Comparison of ENCODE assay signal across 13 cellular contexts in the genomic region with DNA sequence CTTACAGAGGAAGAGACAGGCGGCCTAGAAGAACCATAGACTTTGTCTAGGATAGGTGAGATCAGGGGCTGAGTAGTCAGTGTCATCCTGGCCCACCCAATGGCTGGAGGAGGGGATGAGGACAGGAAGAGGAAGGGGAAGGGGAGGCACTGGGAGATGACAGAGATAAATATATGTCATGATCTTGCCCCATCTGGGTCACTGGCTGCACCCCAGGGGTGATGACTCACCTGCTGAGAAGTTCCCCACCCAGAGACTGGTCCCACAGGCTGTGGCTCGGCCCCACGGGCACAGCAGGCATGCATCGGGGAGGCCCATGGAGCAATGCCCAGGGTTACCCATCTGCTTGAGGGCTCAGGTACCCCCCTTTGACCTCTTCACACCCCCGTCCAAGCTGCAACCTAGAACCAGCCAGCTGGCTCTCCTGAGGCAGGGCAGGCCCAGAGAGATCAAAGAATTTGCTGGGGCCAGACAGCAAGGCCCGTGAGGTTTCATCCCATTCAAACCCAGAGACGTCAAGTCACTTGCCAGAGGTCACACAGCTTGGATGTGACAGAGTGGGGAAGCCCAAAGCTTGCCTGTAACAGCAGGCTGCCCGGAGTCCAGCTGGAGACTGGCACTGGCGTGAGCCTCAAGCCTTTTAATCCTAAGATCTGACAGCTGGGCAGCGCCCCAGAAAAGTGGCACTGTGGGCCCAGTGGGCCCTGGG. TPM values are rescaled to one million over a fixed set of nuclear protein-coding genes. Genes with fewer than 3 reads are reported as not detected.
DNase-seq lines count a peak whose midpoint lies in the region; ATAC-seq and TF ChIP-seq lines count a peak whose summit lies in the region.
"Had no signal": no experiment of that assay in that cellular context is flagged by ENCODE, and none has a peak within 500 bp of the region (broad histone marks: within the 10 kb centered on the region; RNA-seq: fewer than 3 reads in every experiment).

No MANE protein-coding gene starts in this region.

- H3K9me3 ChIP-seq in PC-9 (ENCODE audit: insufficient read depth, low read depth) (no peaks in the 10 kb centered on the region), MM.1S (replicated peaks; ENCODE audit: insufficient read depth, low read length) (no peaks in the 10 kb centered on the region), body of pancreas (no peaks in the 10 kb centered on the region)
- H3K9me3 ChIP-seq: thoracic aorta had no signal

- BruUV-seq in PC-9 (replicated peaks; lab: Mats Ljungman, UMichigan), result no TSS peak

- no peaks in the 10 kb centered on the region for H3K27me3 ChIP-seq in PC-9 (ENCODE audit: insufficient read depth, low read depth)
- peaks cover 90% of the 10 kb centered on the region for H3K27me3 ChIP-seq in MM.1S (replicated peaks; ENCODE audit: insufficient read depth, low read length)
- H3K27me3 ChIP-seq in body of pancreas, result no peaks in the 10 kb centered on the region

- H3K9me2 ChIP-seq in PC-9 (ENCODE audit: insufficient read depth), result no peaks in the 10 kb centered on the region
- H3K9me2 ChIP-seq in MM.1S (replicated peaks; ENCODE audit: insufficient read depth, low read length), result no peaks in the 10 kb centered on the region

- CTCF ChIA-PET in PC-9 (lab: Charles Lee), result no interaction called here

- intact Hi-C loops in PC-9 (cut with micrococcal nuclease; ENCODE audit: unreplicated experiment) (loop anchor here (5.0 kb wide), 1 partner anchor 34 kb away; a partner anchor contains a TSS), body of pancreas (cut with DNase I) (no loop called here)

- POLR2A ChIA-PET in PC-9 (lab: Charles Lee; ENCODE audit: unreplicated experiment), result no interaction called here

- 68 to 78% methylated on average over 4 to 10 of the region's 10 CpGs for WGBS in body of pancreas, 2 donors

- H3F3A ChIP-seq in PC-9 (ENCODE audit: insufficient read depth, low read depth) (peaks cover 6% of the 10 kb centered on the region; the same call in 1 of the 2 replicates), MM.1S (ENCODE audit: insufficient read depth, low read length) (no peaks in the 10 kb centered on the region)

- peak; percentile 54 for DNase-seq in A172 (ENCODE audit: low spot score)
- DNase-seq in GM03348 (ENCODE audit: low spot score), result peak; percentile 77
- peak; percentile 52 to 63 for DNase-seq in PC-9
- peak; percentile 18 for DNase-seq in fibroblast of mammary gland (ENCODE audit: low read depth)
- no peak for DNase-seq in NCI-H345 (lab: John Stamatoyannopoulos, UW)
- no peak for DNase-seq in MM.1S
- no peak for DNase-seq in body of pancreas
- DNase-seq: activated T-cell treated with anti-CD3 and anti-CD28 coated beads, Interleukin-2, amount 50 U/mL, for 1 hour; SW 1271 had no signal

- H3K36me3 ChIP-seq in PC-9 (ENCODE audit: low read depth) (no peaks in the 10 kb centered on the region), MM.1S (replicated peaks; ENCODE audit: insufficient read depth, low read length) (no peaks in the 10 kb centered on the region), body of pancreas (replicated peaks in 1 of 2; ENCODE audit: insufficient read depth in 1 of 2, low read depth in 2 of 2) (no peaks in the 10 kb centered on the region)
- H3K36me3 ChIP-seq: thoracic aorta had no signal

- H2AFZ ChIP-seq in PC-9 (no peak overlapping the region), MM.1S (ENCODE audit: low read length) (no peak overlapping the region)
- H2AFZ ChIP-seq: hepatocyte had no signal

- peak overlapping the region; percentile 31 for H3K4me2 ChIP-seq in PC-9
- H3K4me2 ChIP-seq in MM.1S (ENCODE audit: low read depth, low read length), result no peak overlapping the region
- H3K4me2 ChIP-seq: hepatocyte had no signal

- H3K27ac ChIP-seq in PC-9 (no peak overlapping the region), MM.1S (ENCODE audit: low read length) (no peak overlapping the region), body of pancreas (no peak overlapping the region)
- H3K27ac ChIP-seq: hepatocyte, thoracic aorta had no signal

- H3K79me2 ChIP-seq in PC-9 (ENCODE audit: low read depth) (no peaks in the 10 kb centered on the region), MM.1S (ENCODE audit: low read length) (no peaks in the 10 kb centered on the region)
- H3K79me2 ChIP-seq: hepatocyte had no signal

- ATAC-seq in GM18502 (IDR thresholded peaks at IDR 0.05; ENCODE audit: poor library complexity, unreplicated experiment), result no peak
- no peak for ATAC-seq in body of pancreas
- ATAC-seq: left lobe of liver had no signal

- TF ChIP-seq CTCF in PC-9 (conservative IDR thresholded peaks at IDR 0.05) (no peak), fibroblast of mammary gland (conservative IDR thresholded peaks at IDR 0.05; ENCODE audit: control insufficient read depth, insufficient read depth, low read depth, low read length) (no peak), MM.1S (IDR thresholded peaks at IDR 0.05; ENCODE audit: low read length) (no peak), body of pancreas (IDR thresholded peaks at IDR 0.05) (no peak)

- H3K4me1 ChIP-seq in PC-9 (replicated peaks; ENCODE audit: insufficient read depth) (peaks cover 23% of the 10 kb centered on the region), MM.1S (ENCODE audit: low read length) (no peaks in the 10 kb centered on the region), body of pancreas (peaks cover 20% of the 10 kb centered on the region)

- H4K20me1 ChIP-seq in PC-9 (ENCODE audit: insufficient read depth), result no peaks in the 10 kb centered on the region
- no peaks in the 10 kb centered on the region for H4K20me1 ChIP-seq in MM.1S (ENCODE audit: insufficient read depth, low read length)

- H3K4me3 ChIP-seq in PC-9 (no peak overlapping the region), fibroblast of mammary gland (ENCODE audit: control insufficient read depth, low read depth, low read length) (no peak overlapping the region), MM.1S (ENCODE audit: low read length) (no peak overlapping the region), body of pancreas (no peak overlapping the region)
- H3K4me3 ChIP-seq: hepatocyte, thoracic aorta had no signal

- H3K9ac ChIP-seq in MM.1S (ENCODE audit: low read length), result no peak overlapping the region

- TF ChIP-seq POLR2A in body of pancreas (IDR thresholded peaks at IDR 0.05), result no peak

RNA-seq across cellular contexts. Expression of a gene that starts 34.7 kb away (rescaled TPM):
- total RNA-seq in A172 (2014; rRNA removed; shearing (Covaris generic)), result 1.1 and 1.6 TPM in 2 replicates
- total RNA-seq in PC-9 (2021) (15.2 and 18.9 TPM in 2 replicates), body of pancreas (10 to 100 TPM in 1 of 2 donors, 1 to 10 TPM in 1; 9.3 to 14.2 TPM)

Comparison
In these comparisons a context has a peak if more than half of its experiments do, and no peak if none do; other contexts are left out.
1. DNase-seq: peak in A172 (single experiment), GM03348 (single experiment), PC-9 (2 of 2) and fibroblast of mammary gland (single experiment); none in NCI-H345 (single experiment), MM.1S (single experiment) and body of pancreas (0 of 4).